ENCODE assay signal across 9 cellular contexts in genomic region chr15:74826372-74826819, GRCh38. TPM values are rescaled to one million over a fixed set of nuclear protein-coding genes. Genes with fewer than 3 reads are reported as not detected.
DNase-seq lines count a peak whose midpoint lies in the region; ATAC-seq, FAIRE-seq and TF ChIP-seq lines count a peak whose summit lies in the region.
"Had no signal": no experiment of that assay in that cellular context is flagged by ENCODE, and none has a peak within 500 bp of the region (broad histone marks: within the 10 kb centered on the region; RNA-seq: fewer than 3 reads in every experiment).

Gene CPLX3 (plus strand): TSS chr15:74826627. CDS start chr15:74826704, 77 bp downstream.

- no peaks in the 10 kb centered on the region for H3K27me3 ChIP-seq in right cardiac atrium (ENCODE audit: control insufficient read depth, insufficient read depth)

- H3K27ac ChIP-seq in right cardiac atrium (ENCODE audit: low read length) (no peak within 1 kb of the TSS), kidney (ENCODE audit: low read depth in 2 of 2, low read length in 2 of 2) (no peak within 1 kb of the TSS)
- H3K27ac ChIP-seq: 22Rv1 had no signal

- WGBS in right cardiac atrium: 3% methylated on average over 44 of the region's 44 CpGs

- H3K4me1 Mint-ChIP-seq in stimulated activated naive B cell treated with anti-CD40 and anti-IgM and Interleukin-4, amounts not matched to agents 10 μg/mL and 1 μg/mL and 100 μg/mL, for 72 hours: peaks cover 15 to 21% of the 10 kb centered on the region in 2 donors

- no peak within 1 kb of the TSS for H3K27ac Mint-ChIP-seq in stimulated activated naive B cell treated with anti-CD40 and anti-IgM and Interleukin-4, amounts not matched to agents 10 μg/mL and 1 μg/mL and 100 μg/mL, for 72 hours

- ATAC-seq in right cardiac atrium (peak; percentile 16 to 41), GM18517 (IDR thresholded peaks at IDR 0.05; ENCODE audit: unreplicated experiment) (no peak)
- ATAC-seq in stimulated activated naive B cell treated with anti-CD40 and anti-IgM and Interleukin-4, amounts not matched to agents 10 μg/mL and 1 μg/mL and 100 μg/mL, for 72 hours (replicated peaks): peak; percentile 38 to 54

- no peak for TF ChIP-seq CTCF in kidney (IDR thresholded peaks at IDR 0.05; ENCODE audit: borderline replicate concordance, extremely low read depth, insufficient read depth)

- intact Hi-C loops in right cardiac atrium (cut with DNase I) (no loop called here), kidney (cut with DNase I) (no loop called here)

- H3K4me1 ChIP-seq in right cardiac atrium (ENCODE audit: control insufficient read depth, insufficient read depth, low read length) (peaks cover 7% of the 10 kb centered on the region), kidney (ENCODE audit: control insufficient read depth in 1 of 2, insufficient read depth in 1 of 2, low read depth in 1 of 2, low read length in 2 of 2) (no peaks in the 10 kb centered on the region)

- no peaks in the 10 kb centered on the region for H3K9me3 Mint-ChIP-seq in stimulated activated naive B cell treated with anti-CD40 and anti-IgM and Interleukin-4, amounts not matched to agents 10 μg/mL and 1 μg/mL and 100 μg/mL, for 72 hours

- H3K9me3 ChIP-seq in right cardiac atrium (ENCODE audit: control insufficient read depth, low read length) (no peaks in the 10 kb centered on the region), kidney (ENCODE audit: control insufficient read depth in 1 of 2, low read length in 2 of 2) (no peaks in the 10 kb centered on the region)

- no peaks in the 10 kb centered on the region for H3K36me3 ChIP-seq in kidney (ENCODE audit: control insufficient read depth in 1 of 2, insufficient read depth in 2 of 2, low read length in 2 of 2)

- DNase-seq in DMS53 (lab: John Stamatoyannopoulos, UW) (peak; percentile 40), DMS53 treated with DMSO at 0.1 percent for 48 hours (lab: John Stamatoyannopoulos, UW; ENCODE audit: unreplicated experiment) (no peak), activated T-cell treated with anti-CD3 and anti-CD28 coated beads for 48 hours (ENCODE audit: low read depth) (peak; percentile 24), right cardiac atrium (peak in 2 of 3 donors; percentile 72 to 81), NCI-H446 treated with DMSO at 0.1 percent for 48 hours (lab: John Stamatoyannopoulos, UW) (no peak), kidney (no peak)
- DNase-seq in stimulated activated naive B cell treated with anti-CD40 and anti-IgM and Interleukin-4, amounts not matched to agents 10 μg/mL and 1 μg/mL and 100 μg/mL, for 72 hours: no peak

- no peak within 1 kb of the TSS for H3K4me3 ChIP-seq in right cardiac atrium (ENCODE audit: low read length)
- no peak within 1 kb of the TSS for H3K4me3 ChIP-seq in kidney (ENCODE audit: low read length in 2 of 2)

- H3K36me3 Mint-ChIP-seq in stimulated activated naive B cell treated with anti-CD40 and anti-IgM and Interleukin-4, amounts not matched to agents 10 μg/mL and 1 μg/mL and 100 μg/mL, for 72 hours: no peaks in the 10 kb centered on the region

- no peak within 1 kb of the TSS for H3K9ac ChIP-seq in kidney (ENCODE audit: low read length in 2 of 2)

- H3K27me3 Mint-ChIP-seq in stimulated activated naive B cell treated with anti-CD40 and anti-IgM and Interleukin-4, amounts not matched to agents 10 μg/mL and 1 μg/mL and 100 μg/mL, for 72 hours: peaks cover 52 to 56% of the 10 kb centered on the region in 2 donors

- FAIRE-seq in kidney (lab: Jason Lieb, UNC): no peak

- H3K4me3 Mint-ChIP-seq in stimulated activated naive B cell treated with anti-CD40 and anti-IgM and Interleukin-4, amounts not matched to agents 10 μg/mL and 1 μg/mL and 100 μg/mL, for 72 hours: no peak within 1 kb of the TSS

RNA-seq across cellular contexts. Expression of gene CPLX3, which starts in this region (rescaled TPM):
- 10 to 100 TPM; 13.0 to 31.0 (median 20.9) TPM for total RNA-seq in right cardiac atrium
- polyA plus RNA-seq in right cardiac atrium: 13.3 TPM
- total RNA-seq in kidney: not detected
- polyA plus RNA-seq in kidney (ENCODE audit: insufficient read depth, low read depth, low replicate concordance): not detected

Comparison
In these comparisons a context has a peak if more than half of its experiments do, and no peak if none do; other contexts are left out.
1. RNA of gene CPLX3 (total RNA-seq): 13.0 to 31.0 TPM in right cardiac atrium; not detected in kidney (single experiment); every median in the first group is over 10 times any median in the second.
2. RNA of gene CPLX3 (polyA plus RNA-seq): 13.3 TPM in right cardiac atrium (single experiment); not detected in kidney (single experiment); every median in the first group is over 10 times any median in the second.
3. DNase-seq: peak in DMS53 (single experiment), activated T-cell treated with anti-CD3 and anti-CD28 coated beads for 48 hours (single experiment) and right cardiac atrium (2 of 3); none in DMS53 treated with DMSO at 0.1 percent for 48 hours (single experiment), stimulated activated naive B cell treated with anti-CD40 and anti-IgM and Interleukin-4, amounts not matched to agents 10 μg/mL and 1 μg/mL and 100 μg/mL, for 72 hours (single experiment), NCI-H446 treated with DMSO at 0.1 percent for 48 hours (single experiment) and kidney (single experiment).